Comparison of ENCODE assay signal across 8 cellular contexts in genomic region chr1:13960376-13960987, GRCh38.
DNase-seq lines count a peak whose midpoint lies in the region; ATAC-seq and TF ChIP-seq lines count a peak whose summit lies in the region.

No MANE protein-coding gene starts in this region.

- no peak for ATAC-seq in HG03139 (IDR thresholded peaks at IDR 0.05; ENCODE audit: unreplicated experiment)

- H3K4me1 ChIP-seq in CD8-positive, alpha-beta memory T cell (ENCODE audit: insufficient read depth, low read length): no peaks in the 10 kb centered on the region
- no peaks in the 10 kb centered on the region for H3K4me1 ChIP-seq in HAP-1
- no peaks in the 10 kb centered on the region for H3K4me1 ChIP-seq in OCI-LY7 (ENCODE audit: insufficient read depth, low read length, poor library complexity, severe bottlenecking)

- H4K20me1 ChIP-seq in OCI-LY7 (ENCODE audit: insufficient read depth, low read length): no peaks in the 10 kb centered on the region

- H3K79me2 ChIP-seq in OCI-LY7 (ENCODE audit: insufficient read depth, low read depth, low read length): no peaks in the 10 kb centered on the region

- BruUV-seq in OCI-LY7 (replicated peaks; lab: Mats Ljungman, UMichigan): no TSS peak

- H3K9me2 ChIP-seq in OCI-LY7 (ENCODE audit: insufficient read depth, low read length): no peaks in the 10 kb centered on the region

- intact Hi-C loops in OCI-LY7 (cut with micrococcal nuclease; ENCODE audit: unreplicated experiment): loop anchor here (2.0 to 10.0 kb wide), 2 partner anchors 296 to 446 kb away; partner anchors contain the start of gene LRRC38

- peak overlapping the region in 1 of 8 donors; percentile 58 for H3K27ac Mint-ChIP-seq in CD8-positive, alpha-beta memory T cell
- H3K27ac Mint-ChIP-seq in neural crest cell (ENCODE audit: unreplicated experiment): no peak overlapping the region

- no peak overlapping the region for H2AFZ ChIP-seq in OCI-LY7 (ENCODE audit: low read length)

- in situ Hi-C loops in HAP-1 (cut with MboI; ENCODE audit: low sequenced_read_pairs): loop anchor here (25.0 kb wide), 1 partner anchor 1077 kb away; no protein-coding TSS in a partner anchor

- H3K4me3 ChIP-seq in CD8-positive, alpha-beta memory T cell (ENCODE audit: low read length): no peak overlapping the region
- H3K4me3 ChIP-seq in HAP-1 (no peak overlapping the region), OCI-LY7 (ENCODE audit: low read depth, low read length, poor library complexity, severe bottlenecking) (no peak overlapping the region), fibroblast of the aortic adventitia (ENCODE audit: low read depth, low read length) (no peak overlapping the region)

- H3K27me3 ChIP-seq in CD8-positive, alpha-beta memory T cell (ENCODE audit: insufficient read depth, low read length, poor library complexity, severe bottlenecking): no peaks in the 10 kb centered on the region
- 0 out of 2 replicates have a peak, but pooled peaks cover 5% of the 10 kb centered on the region for H3K27me3 ChIP-seq in HAP-1 (ENCODE audit: low read depth)

- no peaks in the 10 kb centered on the region for H3K36me3 Mint-ChIP-seq in CD8-positive, alpha-beta memory T cell
- H3K36me3 Mint-ChIP-seq in neural crest cell (ENCODE audit: low read depth): no peaks in the 10 kb centered on the region

- CTCF ChIA-PET in CD8-positive, alpha-beta memory T cell (lab: Charles Lee): interaction anchor here (1.0 kb wide), 1 partner anchor 295 kb away, joined by 4 read pairs; no protein-coding TSS in a partner anchor
- CTCF ChIA-PET in OCI-LY7 (lab: Charles Lee; ENCODE audit: unreplicated experiment): no interaction called here

- H3K27ac ChIP-seq in CD8-positive, alpha-beta memory T cell (ENCODE audit: low read depth, low read length): no peak overlapping the region
- H3K27ac ChIP-seq in OCI-LY7 (ENCODE audit: low read depth, low read length, poor library complexity, severe bottlenecking) (no peak overlapping the region), substantia nigra (ENCODE audit: low read depth, low read length, poor library complexity, severe bottlenecking) (no peak overlapping the region)

- no peaks in the 10 kb centered on the region for H3K36me3 ChIP-seq in CD8-positive, alpha-beta memory T cell (ENCODE audit: insufficient read depth, low read length)
- H3K36me3 ChIP-seq in HAP-1 (replicated peaks): no peaks in the 10 kb centered on the region
- H3K36me3 ChIP-seq in OCI-LY7 (ENCODE audit: insufficient read depth, low read length): no peaks in the 10 kb centered on the region

- no peaks in the 10 kb centered on the region for H3K9me3 ChIP-seq in CD8-positive, alpha-beta memory T cell (ENCODE audit: low read length)
- H3K9me3 ChIP-seq in HAP-1: no peaks in the 10 kb centered on the region
- no peaks in the 10 kb centered on the region for H3K9me3 ChIP-seq in OCI-LY7 (ENCODE audit: low read length)

- peaks cover 16 to 70% of the 10 kb centered on the region in 2 donors for H3K27me3 Mint-ChIP-seq in CD8-positive, alpha-beta memory T cell
- peaks cover 50% of the 10 kb centered on the region for H3K27me3 Mint-ChIP-seq in neural crest cell (ENCODE audit: low read depth)

- H3K4me2 ChIP-seq in OCI-LY7 (ENCODE audit: low read length): no peak overlapping the region

- peak; percentile 96 for TF ChIP-seq CTCF in OCI-LY7 (conservative IDR thresholded peaks at IDR 0.05; ENCODE audit: low read length)
- TF ChIP-seq CTCF in fibroblast of the aortic adventitia (IDR thresholded peaks at IDR 0.05; ENCODE audit: insufficient read depth, low read length): peak; percentile 98
- TF ChIP-seq CTCF in neural crest cell (conservative IDR thresholded peaks at IDR 0.05): peak; percentile 95

- no peaks in the 10 kb centered on the region for H3K9me3 Mint-ChIP-seq in CD8-positive, alpha-beta memory T cell
- H3K9me3 Mint-ChIP-seq in neural crest cell: no peaks in the 10 kb centered on the region

- H3K4me3 Mint-ChIP-seq in CD8-positive, alpha-beta memory T cell: no peak overlapping the region
- H3K4me3 Mint-ChIP-seq in neural crest cell: no peak overlapping the region

- peak; percentile 29 to 69 (median 37) for DNase-seq in CD8-positive, alpha-beta memory T cell
- peak; percentile 36 to 77 for DNase-seq in HAP-1 (ENCODE audit: low spot score in 2 of 2)
- peak; percentile 67 for DNase-seq in OCI-LY7 (ENCODE audit: low spot score)
- peak; percentile 25 for DNase-seq in activated T-helper 1 cell treated with Interleukin-2 at 50 U/mL for 16 hours (ENCODE audit: low read depth)
- DNase-seq in fibroblast of the aortic adventitia (ENCODE audit: low read depth): peak; percentile 67
- DNase-seq in neural crest cell (ENCODE audit: low read depth, low spot score): peak; percentile 80
- peak in 37 of 49 donors; percentile 3 to 71 (median 37) for DNase-seq in substantia nigra (lab: John Stamatoyannopoulos, UW)

- no peaks in the 10 kb centered on the region for H3K4me1 Mint-ChIP-seq in CD8-positive, alpha-beta memory T cell
- H3K4me1 Mint-ChIP-seq in neural crest cell: no peaks in the 10 kb centered on the region

- POLR2A ChIA-PET in CD8-positive, alpha-beta memory T cell (lab: Charles Lee): no interaction called here
- POLR2A ChIA-PET in OCI-LY7 (lab: Charles Lee): interaction anchor here (0.6 kb wide), 1 partner anchor 850 kb away, joined by 3 read pairs; no protein-coding TSS in a partner anchor

Comparison
In these comparisons a context has a peak if more than half of its experiments do, and no peak if none do; other contexts are left out.
1. DNase-seq: peak in every context shown above with its lines; median percentile 80 in neural crest cell; 67 in OCI-LY7; 67 in fibroblast of the aortic adventitia; 56 in HAP-1; 37 in CD8-positive, alpha-beta memory T cell; 37 in substantia nigra; 25 in activated T-helper 1 cell treated with Interleukin-2 at 50 U/mL for 16 hours.